ENCODE assay signal across 25 cellular contexts in the genomic region with DNA sequence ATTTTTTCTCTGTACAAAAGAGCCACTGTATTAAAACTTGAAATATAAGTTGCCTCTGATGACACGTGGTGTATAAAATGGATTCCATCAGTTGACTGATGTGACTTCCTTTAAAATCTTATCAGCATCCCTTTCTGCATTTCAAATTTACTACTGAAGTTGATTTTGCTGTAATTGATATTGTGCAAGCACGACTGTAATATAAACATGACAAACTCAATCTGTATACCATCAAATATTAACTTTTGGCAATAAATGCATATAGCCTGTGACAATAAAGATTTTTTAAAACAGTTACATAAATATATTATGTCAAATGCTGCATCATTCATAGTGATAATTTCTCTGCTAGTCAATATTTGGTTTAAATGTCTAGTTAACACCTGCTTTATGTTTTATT. TPM values are rescaled to one million over a fixed set of nuclear protein-coding genes. Genes with fewer than 3 reads are reported as not detected.
DNase-seq lines count a peak whose midpoint lies in the region; ATAC-seq, FAIRE-seq and TF ChIP-seq lines count a peak whose summit lies in the region.
"Had no signal": no experiment of that assay in that cellular context is flagged by ENCODE, and none has a peak within 500 bp of the region (broad histone marks: within the 10 kb centered on the region; RNA-seq: fewer than 3 reads in every experiment).

No MANE protein-coding gene starts in this region.

- H4K8ac ChIP-seq in IMR-90 (ENCODE audit: low read depth in 2 of 2, low read length in 2 of 2): no peak overlapping the region

- BruUV-seq in IMR-90 (replicated peaks; lab: Mats Ljungman, UMichigan): no TSS peak

- no CpG with 5 or more reads among the region's 2 CpGs for WGBS in IMR-90 (ENCODE audit: extremely low coverage in 2 of 2, insufficient read length in 1 of 2), 2 experiments
- whole genome bisulfite sequencing in pancreas, 2 donors: 43 to 56% methylated on average over 2 of the region's 2 CpGs

- DNase-seq in IMR-90 (no peak), pancreas (no peak), glutamatergic neuron (no peak), colonic mucosa (no peak)
- DNase-seq in activated CD8-positive, alpha-beta T cell treated with anti-CD3 and anti-CD28 coated beads for 36 hours: no peak
- DNase-seq in naive thymus-derived CD8-positive, alpha-beta T cell: no peak
- DNase-seq: 8988T; ACHN; AML-193; BE2C; CD4-positive, alpha-beta T cell; CD8-positive, alpha-beta memory T cell; DMS 273 treated with DMSO at 0.1 percent for 48 hours; DMS79; EL; GF-D8; H7; HCEC 1CT had no signal

- no peak overlapping the region for H4K91ac ChIP-seq in IMR-90 (ENCODE audit: insufficient read depth, low read depth, low read length)

- no peak for ATAC-seq in IMR-90 (ENCODE audit: low read depth)
- ATAC-seq in pancreas: no peak
- ATAC-seq in activated CD8-positive, alpha-beta T cell treated with anti-CD3 and anti-CD28 coated beads for 36 hours: no peak
- ATAC-seq in naive thymus-derived CD8-positive, alpha-beta T cell: no peak
- ATAC-seq: A549 had no signal

- H3K27ac ChIP-seq in IMR-90 (ENCODE audit: insufficient read depth, low read length) (no peak overlapping the region), pancreas (no peak overlapping the region), colonic mucosa (no peak overlapping the region)
- H3K27ac ChIP-seq: A549; BLaER1 treated with 17β-estradiol and CSF1 and Interleukin-3, amounts not matched to agents 10 nM and 100 nM had no signal

- FAIRE-seq in islet of Langerhans (lab: Jason Lieb, UNC): peak; percentile 47
- peak; percentile 13 for FAIRE-seq in pancreas (lab: Jason Lieb, UNC)
- FAIRE-seq: A549, D721Med, GM12892, H1 had no signal

- peaks cover 16 to 77% of the 10 kb centered on the region in 2 experiments for H3K79me1 ChIP-seq in IMR-90 (ENCODE audit: low read depth in 1 of 2, low read length in 2 of 2)

- H3K4ac ChIP-seq in IMR-90 (ENCODE audit: low read depth, low read length): no peak overlapping the region

- H3K36me3 ChIP-seq in IMR-90 (ENCODE audit: control insufficient read depth, insufficient read depth, low read length) (peaks cover 10% of the 10 kb centered on the region), pancreas (no peaks in the 10 kb centered on the region), colonic mucosa (no peaks in the 10 kb centered on the region)
- H3K36me3 ChIP-seq: BE2C; BLaER1 treated with 17β-estradiol and CSF1 and Interleukin-3, amounts not matched to agents 10 nM and 100 nM had no signal

- H3K56ac ChIP-seq in IMR-90 (ENCODE audit: extremely low read depth, insufficient read depth, low read length): no peak overlapping the region

- H4K20me1 ChIP-seq in IMR-90 (ENCODE audit: insufficient read depth, low read length): peaks cover 4% of the 10 kb centered on the region; the same call in 1 of the 2 replicates
- H4K20me1 ChIP-seq: BLaER1 treated with 17β-estradiol and CSF1 and Interleukin-3, amounts not matched to agents 10 nM and 100 nM had no signal

- H3K14ac ChIP-seq in IMR-90 (replicated peaks; ENCODE audit: low read depth, low read length): no peak overlapping the region

- no peak overlapping the region for H2BK120ac ChIP-seq in IMR-90 (ENCODE audit: low read depth, low read length)

- no peak overlapping the region for H3K4me2 ChIP-seq in IMR-90 (ENCODE audit: low read depth, low read length)
- H3K4me2 ChIP-seq: A549 had no signal

- no peak overlapping the region for H2BK20ac ChIP-seq in IMR-90 (ENCODE audit: low read depth, low read length)

- in situ Hi-C loops in IMR-90 (cut with MboI; ENCODE audit: low sequenced_read_pairs): no loop called here

- H2AFZ ChIP-seq in IMR-90 (replicated peaks; ENCODE audit: low read length, poor library complexity): no peak overlapping the region

- H2BK5ac ChIP-seq in IMR-90 (ENCODE audit: low read depth, low read length, poor library complexity, severe bottlenecking): no peak overlapping the region

- no peak for TF ChIP-seq RAD21 in IMR-90 (IDR thresholded peaks at IDR 0.05; ENCODE audit: low read length)

- dilution Hi-C loops in IMR-90 (cut with HindIII; ENCODE audit: low sequenced_read_pairs, unreplicated experiment): no loop called here

- H3K23ac ChIP-seq in IMR-90 (ENCODE audit: low read depth, low read length): no peak overlapping the region

- CTCF ChIA-PET in IMR-90 (lab: Yijun Ruan, JAX): no interaction called here
- CTCF ChIA-PET in activated CD8-positive, alpha-beta T cell treated with anti-CD3 and anti-CD28 coated beads for 36 hours (lab: Charles Lee): interaction anchor here (1.7 kb wide), 1 partner anchor 9 kb away, joined by 5 read pairs; no protein-coding TSS in a partner anchor

- no peak overlapping the region for H3K27ac Mint-ChIP-seq in activated CD8-positive, alpha-beta T cell treated with anti-CD3 and anti-CD28 coated beads for 36 hours
- no peak overlapping the region for H3K27ac Mint-ChIP-seq in glutamatergic neuron (ENCODE audit: unreplicated experiment)
- H3K27ac Mint-ChIP-seq in naive thymus-derived CD8-positive, alpha-beta T cell: no peak overlapping the region
- H3K27ac Mint-ChIP-seq: CD4-positive, alpha-beta T cell; CD8-positive, alpha-beta memory T cell had no signal

- H3K4me1 Mint-ChIP-seq in activated CD8-positive, alpha-beta T cell treated with anti-CD3 and anti-CD28 coated beads for 36 hours (ENCODE audit: low read depth): peaks cover 4% of the 10 kb centered on the region
- H3K4me1 Mint-ChIP-seq in glutamatergic neuron (ENCODE audit: low read depth, unreplicated experiment): no peaks in the 10 kb centered on the region
- peaks cover 0 to 1% (median under 1%) of the 10 kb centered on the region in 4 donors for H3K4me1 Mint-ChIP-seq in naive thymus-derived CD8-positive, alpha-beta T cell
- H3K4me1 Mint-ChIP-seq: CD8-positive, alpha-beta memory T cell had no signal

- no peaks in the 10 kb centered on the region for H3K27me3 ChIP-seq in IMR-90 (ENCODE audit: control insufficient read depth, insufficient read depth, low read length)
- H3K27me3 ChIP-seq in pancreas: no peaks in the 10 kb centered on the region
- no peaks in the 10 kb centered on the region for H3K27me3 ChIP-seq in colonic mucosa
- H3K27me3 ChIP-seq: BE2C had no signal

- H3K4me3 Mint-ChIP-seq in activated CD8-positive, alpha-beta T cell treated with anti-CD3 and anti-CD28 coated beads for 36 hours: no peak overlapping the region
- no peak overlapping the region for H3K4me3 Mint-ChIP-seq in glutamatergic neuron (ENCODE audit: unreplicated experiment)
- H3K4me3 Mint-ChIP-seq in naive thymus-derived CD8-positive, alpha-beta T cell: no peak overlapping the region
- H3K4me3 Mint-ChIP-seq: CD14-positive monocyte; CD4-positive, alpha-beta T cell; CD8-positive, alpha-beta memory T cell had no signal

- H3K4me1 ChIP-seq in IMR-90 (ENCODE audit: control insufficient read depth, insufficient read depth, low read length) (peaks cover 5% of the 10 kb centered on the region), pancreas (peaks cover 10 to 26% (median 25%) of the 10 kb centered on the region in 3 donors), colonic mucosa (no peaks in the 10 kb centered on the region)
- H3K4me1 ChIP-seq: BE2C had no signal

- TF ChIP-seq POLR2A in IMR-90 (IDR thresholded peaks at IDR 0.05; ENCODE audit: low read depth, low read length): no peak

- H3K4me3 ChIP-seq in IMR-90 (ENCODE audit: insufficient read depth, low read depth, low read length) (no peak overlapping the region), pancreas (no peak overlapping the region), colonic mucosa (no peak overlapping the region)
- H3K4me3 ChIP-seq: A549; BLaER1 treated with 17β-estradiol and CSF1 and Interleukin-3, amounts not matched to agents 10 nM and 100 nM had no signal

- peaks cover 11% of the 10 kb centered on the region for H3K27me3 Mint-ChIP-seq in activated CD8-positive, alpha-beta T cell treated with anti-CD3 and anti-CD28 coated beads for 36 hours
- H3K27me3 Mint-ChIP-seq in glutamatergic neuron (ENCODE audit: unreplicated experiment): no peaks in the 10 kb centered on the region
- H3K27me3 Mint-ChIP-seq in naive thymus-derived CD8-positive, alpha-beta T cell: peaks cover 3 to 33% (median 16%) of the 10 kb centered on the region in 5 donors

- no peaks in the 10 kb centered on the region for H3K36me3 Mint-ChIP-seq in activated CD8-positive, alpha-beta T cell treated with anti-CD3 and anti-CD28 coated beads for 36 hours (ENCODE audit: low read depth)
- no peaks in the 10 kb centered on the region for H3K36me3 Mint-ChIP-seq in glutamatergic neuron (ENCODE audit: unreplicated experiment)
- H3K36me3 Mint-ChIP-seq in naive thymus-derived CD8-positive, alpha-beta T cell: peaks cover 0 to 4% (median 0%) of the 10 kb centered on the region in 3 donors
- H3K36me3 Mint-ChIP-seq: CD8-positive, alpha-beta memory T cell had no signal

- TF ChIP-seq CTCF in IMR-90 (conservative IDR thresholded peaks at IDR 0.05; ENCODE audit: low read depth, low read length) (no peak), pancreas (IDR thresholded peaks at IDR 0.05) (no peak), glutamatergic neuron (IDR thresholded peaks at IDR 0.05; ENCODE audit: partially characterized antibody, unreplicated experiment) (no peak), colonic mucosa (IDR thresholded peaks at IDR 0.05) (no peak)
- no peak for TF ChIP-seq CTCF in activated CD8-positive, alpha-beta T cell treated with anti-CD3 and anti-CD28 coated beads for 36 hours (IDR thresholded peaks at IDR 0.05)

- intact Hi-C loops in IMR-90 (cut with micrococcal nuclease) (no loop called here), pancreas (cut with DNase I) (loop anchor here in 1 of 3 donors (10.0 kb wide), 1 partner anchor 47 kb away; no protein-coding TSS in a partner anchor), colonic mucosa (cut with DNase I) (no loop called here)
- intact Hi-C loops in activated CD8-positive, alpha-beta T cell treated with anti-CD3 and anti-CD28 coated beads for 36 hours (cut with micrococcal nuclease): no loop called here

- H3K9me3 Mint-ChIP-seq in activated CD8-positive, alpha-beta T cell treated with anti-CD3 and anti-CD28 coated beads for 36 hours: no peaks in the 10 kb centered on the region
- no peaks in the 10 kb centered on the region for H3K9me3 Mint-ChIP-seq in glutamatergic neuron (ENCODE audit: unreplicated experiment)
- H3K9me3 Mint-ChIP-seq in naive thymus-derived CD8-positive, alpha-beta T cell: no peaks in the 10 kb centered on the region
- H3K9me3 Mint-ChIP-seq: CD4-positive, alpha-beta T cell; CD8-positive, alpha-beta memory T cell had no signal

- no peak overlapping the region for H3K18ac ChIP-seq in IMR-90 (ENCODE audit: low read depth, low read length)

- no peak overlapping the region for H2BK15ac ChIP-seq in IMR-90 (ENCODE audit: low read depth, low read length)

- H2AK9ac ChIP-seq in IMR-90 (replicated peaks; ENCODE audit: low read depth, low read length, poor library complexity): no peak overlapping the region

- POLR2A ChIA-PET in IMR-90 (lab: Charles Lee; ENCODE audit: unreplicated experiment): no interaction called here
- POLR2A ChIA-PET in activated CD8-positive, alpha-beta T cell treated with anti-CD3 and anti-CD28 coated beads for 36 hours (lab: Charles Lee): no interaction called here
- POLR2A ChIA-PET in naive thymus-derived CD8-positive, alpha-beta T cell (lab: Charles Lee): no interaction called here

- H4K5ac ChIP-seq in IMR-90 (ENCODE audit: low read depth, low read length): no peak overlapping the region

- H3K9ac ChIP-seq in IMR-90 (ENCODE audit: low read depth, low read length): no peak overlapping the region
- H3K9ac ChIP-seq in colonic mucosa (ENCODE audit: low read depth in 2 of 2, low read length in 2 of 2): no peak overlapping the region
- H3K9ac ChIP-seq: BLaER1 treated with 17β-estradiol and CSF1 and Interleukin-3, amounts not matched to agents 10 nM and 100 nM had no signal

- H3K9me1 ChIP-seq in IMR-90 (ENCODE audit: insufficient read depth, low read length): peaks cover 8% of the 10 kb centered on the region

- H3K9me3 ChIP-seq in IMR-90 (ENCODE audit: control insufficient read depth, insufficient read depth, low read length) (no peaks in the 10 kb centered on the region), pancreas (no peaks in the 10 kb centered on the region), colonic mucosa (no peaks in the 10 kb centered on the region)
- H3K9me3 ChIP-seq: A549; BE2C; BLaER1 treated with 17β-estradiol and CSF1 and Interleukin-3, amounts not matched to agents 10 nM and 100 nM had no signal

- no peak overlapping the region for H2AK5ac ChIP-seq in IMR-90 (ENCODE audit: low read depth, low read length)

RNA-seq across cellular contexts. Expression of a gene that starts 7.8 kb away (rescaled TPM):
- total RNA-seq in IMR-90 (2012; rRNA removed) (55.0 and 58.6 TPM in 2 replicates), pancreas (10 to 100 TPM; 29.4 to 54.7 (median 39.9) TPM), glutamatergic neuron (ENCODE audit: unreplicated experiment) (4.7 TPM), colonic mucosa (100 to 1,000 TPM; 279 to 310 TPM)
- polyA plus RNA-seq in IMR-90 (2012; rRNA removed) (51.1 and 63.3 TPM in 2 replicates), pancreas (10 to 100 TPM in 1 of 2 donors, 1 to 10 TPM in 1; 10.0 to 49.5 TPM)
- 27.9 and 34.6 TPM in 2 replicates for polyA plus RNA-seq in IMR-90 (2012; cell fraction: cytosol; rRNA removed)
- polyA plus RNA-seq in IMR-90 (2012; cell fraction: nucleus; rRNA removed; ENCODE audit: low replicate concordance): 18.2 and 48.5 TPM in 2 replicates
- total RNA-seq in activated CD8-positive, alpha-beta T cell treated with anti-CD3 and anti-CD28 coated beads for 36 hours: under 1 TPM; 0.14 to 0.20 TPM
- under 1 TPM in 1 of 2 experiments, not detected in 1; 0.70 TPM for total RNA-seq in naive thymus-derived CD8-positive, alpha-beta T cell
- under 1 TPM in 2 of 3 donors, not detected in 1; 0.05 to 0.08 TPM for polyA plus RNA-seq in naive thymus-derived CD8-positive, alpha-beta T cell
- total RNA-seq: CD4-positive, alpha-beta T cell had no signal
